1 cellular context compared by ENCODE assay signal in genomic region chr7:44018857-44019807, GRCh38.
TF ChIP-seq lines count a peak whose summit lies in the region.
"Not testable (repeated sequence)": the region's sequence is repeated elsewhere in the genome, so short reads cannot be mapped to it uniquely, and the experiment has no call there.

No MANE protein-coding gene starts in this region.

TF ChIP-seq in K562, 482 proteins besides CTCF, POLR2A, EP300 and RAD21 (continued from another document and continues in another):
- TF ChIP-seq HCFC1 (IDR thresholded peaks at IDR 0.05; ENCODE audit: low read depth, low read length) (peak; percentile 76), ZBTB9 (CRISPR knock-in tag; IDR thresholded peaks at IDR 0.05) (0 out of 2 replicates have a peak, but pooled peaks have one; percentile 49), CTBP1 (IDR thresholded peaks at IDR 0.05; ENCODE audit: borderline replicate concordance) (peak; percentile 74), CGGBP1 (CRISPR knock-in tag; IDR thresholded peaks at IDR 0.05) (0 out of 2 replicates have a peak, but pooled peaks have one; percentile 27), JUN (IDR thresholded peaks at IDR 0.05; ENCODE audit: borderline replicate concordance, low read depth, low read length) (peak; percentile 23; the same call in 1 of the 2 replicates), ATF1 (tag; IDR thresholded peaks at IDR 0.05) (peak; percentile 77), ZBTB12 (CRISPR knock-in tag; IDR thresholded peaks at IDR 0.05) (peak; percentile 13; the same call in 1 of the 2 replicates), MEIS2 (IDR thresholded peaks at IDR 0.05; ENCODE audit: partially characterized antibody) (peak; percentile 85), RB1 (IDR thresholded peaks at IDR 0.05; ENCODE audit: low read depth) (peak; percentile 94), SOX6 (IDR thresholded peaks at IDR 0.05) (peak; percentile 70), TAF9B (IDR thresholded peaks at IDR 0.05; ENCODE audit: partially characterized antibody) (peak; percentile 85), GTF2E2 (tag; IDR thresholded peaks at IDR 0.05) (0 out of 2 replicates have a peak, but pooled peaks have one; percentile 34), FOXM1 (CRISPR knock-in tag; IDR thresholded peaks at IDR 0.05; ENCODE audit: low read depth) (0 out of 2 replicates have a peak, but pooled peaks have one; percentile 40), LCOR (CRISPR knock-in tag; IDR thresholded peaks at IDR 0.05) (peak; percentile 88), TBP (optimal IDR thresholded peaks at IDR 0.05; ENCODE audit: low read depth, low read length) (peak; percentile 74), CHD1 (IDR thresholded peaks at IDR 0.05; ENCODE audit: low read length) (peak; percentile 39), POLR2AphosphoS5 (IDR thresholded peaks at IDR 0.05; ENCODE audit: control insufficient read depth, insufficient read depth, low read depth, low read length) (peak; percentile 69; the same call in 1 of the 2 replicates), MTA3 (IDR thresholded peaks at IDR 0.05; ENCODE audit: borderline replicate concordance) (peak; percentile 71; the same call in 1 of the 2 replicates), POLR2H (tag; IDR thresholded peaks at IDR 0.05; ENCODE audit: low read depth) (peak; percentile 53; the same call in 1 of the 2 replicates), HDAC2 (IDR thresholded peaks at IDR 0.05) (peak; percentile 65; the same call in 1 of the 2 replicates), TRIM24 (IDR thresholded peaks at IDR 0.05) (peak; percentile 16 to 20; a peak in 1 of 4 replicates), RBFOX2 (IDR thresholded peaks at IDR 0.05; ENCODE audit: low read depth, low read length) (peak; percentile 93), CTCFL (IDR thresholded peaks at IDR 0.05; ENCODE audit: borderline replicate concordance, insufficient read depth, low read depth, low read length, poor library complexity, severe bottlenecking) (peak; percentile 91), NR2C2 (tag; IDR thresholded peaks at IDR 0.05) (peak; percentile 41; the same call in 1 of the 2 replicates), SP1 (CRISPR knock-in tag; IDR thresholded peaks at IDR 0.05) (peak; percentile 77), ZSCAN29 (IDR thresholded peaks at IDR 0.05) (0 out of 2 replicates have a peak, but pooled peaks have one; percentile 26), SIN3B (IDR thresholded peaks at IDR 0.05; ENCODE audit: low read depth) (peak; percentile 95), CXXC5 (CRISPR knock-in tag; IDR thresholded peaks at IDR 0.05) (peak; percentile 90), MTA2 (IDR thresholded peaks at IDR 0.05; ENCODE audit: low read depth) (0 out of 2 replicates have a peak, but pooled peaks have one; percentile 17), MAZ (CRISPR knock-in tag; conservative IDR thresholded peaks at IDR 0.05 in 1 of 2, IDR thresholded peaks at IDR 0.05 in 1 of 2) (peak; percentile 90 to 95), DIDO1 (tag; IDR thresholded peaks at IDR 0.05; ENCODE audit: low read depth) (peak; percentile 76; the same call in 1 of the 2 replicates), AFF4 (CRISPR knock-in tag; IDR thresholded peaks at IDR 0.05) (peak; percentile 60; the same call in 1 of the 2 replicates), BCOR (IDR thresholded peaks at IDR 0.05) (peak; percentile 63; the same call in 1 of the 2 replicates), PHF20 (IDR thresholded peaks at IDR 0.05; ENCODE audit: partially characterized antibody) (peak; percentile 94), EP400 (IDR thresholded peaks at IDR 0.05) (peak; percentile 73), PML (IDR thresholded peaks at IDR 0.05; ENCODE audit: low read length) (0 out of 2 replicates have a peak, but pooled peaks have one; percentile 23), ARID1B (IDR thresholded peaks at IDR 0.05) (peak; percentile 24; the same call in 1 of the 2 replicates), POLR2B (IDR thresholded peaks at IDR 0.05; ENCODE audit: low read depth, partially characterized antibody) (peak; percentile 74), E2F3 (CRISPR knock-in tag; IDR thresholded peaks at IDR 0.05) (peak; percentile 51; the same call in 1 of the 2 replicates), SAFB (IDR thresholded peaks at IDR 0.05; ENCODE audit: borderline replicate concordance, low read depth, low read length) (peak; percentile 75), TAF7 (tag; IDR thresholded peaks at IDR 0.05) (peak; percentile 82), SP2 (IDR thresholded peaks at IDR 0.05; ENCODE audit: extremely low read depth, low read depth, low read length, poor library complexity, severe bottlenecking) (peak; percentile 68), SNIP1 (IDR thresholded peaks at IDR 0.05; ENCODE audit: low read depth) (peak; percentile 52; the same call in 1 of the 2 replicates), ZNF740 (tag; IDR thresholded peaks at IDR 0.05) (0 out of 4 replicates have a peak, but pooled peaks of 1 of the 2 experiments have one; percentile 35)
- not testable (repeated sequence) for TF ChIP-seq JUN (CRISPR knock-in tag; IDR thresholded peaks at IDR 0.05; ENCODE audit: borderline replicate concordance); ATF1 (CRISPR knock-in tag; IDR thresholded peaks at IDR 0.05); FOXM1 (IDR thresholded peaks at IDR 0.05; ENCODE audit: low read depth); NR2C2 (CRISPR knock-in tag; IDR thresholded peaks at IDR 0.05); ZNF740 (CRISPR knock-in tag; IDR thresholded peaks at IDR 0.05)
- TF ChIP-seq, protein P1, sequence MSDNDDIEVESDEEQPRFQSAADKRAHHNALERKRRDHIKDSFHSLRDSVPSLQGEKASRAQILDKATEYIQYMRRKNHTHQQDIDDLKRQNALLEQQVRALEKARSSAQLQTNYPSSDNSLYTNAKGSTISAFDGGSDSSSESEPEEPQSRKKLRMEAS (CRISPR knock-in tag; IDR thresholded peaks at IDR 0.05) = peak; percentile 58; the same call in 1 of the 2 replicates
- TF ChIP-seq, protein P2, sequence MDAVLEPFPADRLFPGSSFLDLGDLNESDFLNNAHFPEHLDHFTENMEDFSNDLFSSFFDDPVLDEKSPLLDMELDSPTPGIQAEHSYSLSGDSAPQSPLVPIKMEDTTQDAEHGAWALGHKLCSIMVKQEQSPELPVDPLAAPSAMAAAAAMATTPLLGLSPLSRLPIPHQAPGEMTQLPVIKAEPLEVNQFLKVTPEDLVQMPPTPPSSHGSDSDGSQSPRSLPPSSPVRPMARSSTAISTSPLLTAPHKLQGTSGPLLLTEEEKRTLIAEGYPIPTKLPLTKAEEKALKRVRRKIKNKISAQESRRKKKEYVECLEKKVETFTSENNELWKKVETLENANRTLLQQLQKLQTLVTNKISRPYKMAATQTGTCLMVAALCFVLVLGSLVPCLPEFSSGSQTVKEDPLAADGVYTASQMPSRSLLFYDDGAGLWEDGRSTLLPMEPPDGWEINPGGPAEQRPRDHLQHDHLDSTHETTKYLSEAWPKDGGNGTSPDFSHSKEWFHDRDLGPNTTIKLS (IDR thresholded peaks at IDR 0.05; ENCODE audit: borderline replicate concordance, low read depth) = peak; percentile 62; the same call in 1 of the 2 replicates
- TF ChIP-seq, protein P3, sequence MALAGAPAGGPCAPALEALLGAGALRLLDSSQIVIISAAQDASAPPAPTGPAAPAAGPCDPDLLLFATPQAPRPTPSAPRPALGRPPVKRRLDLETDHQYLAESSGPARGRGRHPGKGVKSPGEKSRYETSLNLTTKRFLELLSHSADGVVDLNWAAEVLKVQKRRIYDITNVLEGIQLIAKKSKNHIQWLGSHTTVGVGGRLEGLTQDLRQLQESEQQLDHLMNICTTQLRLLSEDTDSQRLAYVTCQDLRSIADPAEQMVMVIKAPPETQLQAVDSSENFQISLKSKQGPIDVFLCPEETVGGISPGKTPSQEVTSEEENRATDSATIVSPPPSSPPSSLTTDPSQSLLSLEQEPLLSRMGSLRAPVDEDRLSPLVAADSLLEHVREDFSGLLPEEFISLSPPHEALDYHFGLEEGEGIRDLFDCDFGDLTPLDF (CRISPR knock-in tag; IDR thresholded peaks at IDR 0.05) = peak; percentile 77; the same call in 1 of the 2 replicates
- TF ChIP-seq, protein P4, sequence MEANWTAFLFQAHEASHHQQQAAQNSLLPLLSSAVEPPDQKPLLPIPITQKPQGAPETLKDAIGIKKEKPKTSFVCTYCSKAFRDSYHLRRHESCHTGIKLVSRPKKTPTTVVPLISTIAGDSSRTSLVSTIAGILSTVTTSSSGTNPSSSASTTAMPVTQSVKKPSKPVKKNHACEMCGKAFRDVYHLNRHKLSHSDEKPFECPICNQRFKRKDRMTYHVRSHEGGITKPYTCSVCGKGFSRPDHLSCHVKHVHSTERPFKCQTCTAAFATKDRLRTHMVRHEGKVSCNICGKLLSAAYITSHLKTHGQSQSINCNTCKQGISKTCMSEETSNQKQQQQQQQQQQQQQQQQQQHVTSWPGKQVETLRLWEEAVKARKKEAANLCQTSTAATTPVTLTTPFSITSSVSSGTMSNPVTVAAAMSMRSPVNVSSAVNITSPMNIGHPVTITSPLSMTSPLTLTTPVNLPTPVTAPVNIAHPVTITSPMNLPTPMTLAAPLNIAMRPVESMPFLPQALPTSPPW (CRISPR knock-in tag; IDR thresholded peaks at IDR 0.05) = peak; percentile 82
